1 cellular context compared by ENCODE assay signal in the genomic region with DNA sequence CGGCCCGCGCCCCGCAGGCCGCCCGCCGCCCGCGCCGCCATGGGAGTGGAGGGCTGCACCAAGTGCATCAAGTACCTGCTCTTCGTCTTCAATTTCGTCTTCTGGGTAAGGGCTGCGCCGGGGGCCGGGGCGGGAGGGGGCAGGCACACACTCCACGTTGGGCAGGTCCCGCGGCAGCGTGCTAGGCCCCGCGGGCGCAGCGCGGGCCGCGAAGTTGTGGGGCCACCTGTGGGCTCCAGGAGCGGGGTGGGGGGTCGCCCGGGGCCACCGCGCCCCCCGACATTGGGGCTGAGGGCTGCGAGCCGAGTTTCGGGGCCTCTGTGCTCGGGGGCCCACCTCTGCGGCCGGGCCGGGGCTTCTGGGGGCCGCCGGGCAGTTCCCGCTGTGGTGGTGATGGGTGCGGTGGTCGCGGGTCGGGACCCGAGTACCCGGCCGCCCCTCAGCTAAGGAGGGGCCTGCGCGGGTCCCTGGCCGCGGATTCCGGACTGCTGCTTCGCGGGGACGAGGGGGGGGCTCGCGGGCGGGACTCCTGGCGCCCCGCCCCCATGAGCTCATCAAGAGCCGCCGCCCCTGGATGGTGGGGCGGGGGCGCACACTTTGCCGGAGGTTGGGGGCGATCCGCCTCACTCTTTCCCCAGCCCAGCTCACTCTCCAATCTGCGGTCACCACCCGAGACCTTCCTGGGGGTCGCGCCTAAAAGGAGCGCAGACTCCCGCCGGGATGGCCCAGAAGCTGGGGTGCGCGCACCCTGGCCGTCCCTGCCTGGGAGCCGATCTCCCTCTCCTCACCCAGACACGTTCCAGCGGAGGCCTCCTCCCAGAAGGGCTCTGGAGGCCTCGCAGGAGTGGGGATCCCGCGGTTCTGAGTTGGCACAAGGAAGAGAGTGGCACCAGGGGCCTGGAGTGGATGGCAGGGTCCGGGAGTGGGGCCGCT.
TF ChIP-seq lines count a peak whose summit lies in the region.

No MANE protein-coding gene starts in this region.

TF ChIP-seq in K562, 482 proteins besides CTCF, POLR2A, EP300 and RAD21 (continued from another document):
- TF ChIP-seq, protein P1, sequence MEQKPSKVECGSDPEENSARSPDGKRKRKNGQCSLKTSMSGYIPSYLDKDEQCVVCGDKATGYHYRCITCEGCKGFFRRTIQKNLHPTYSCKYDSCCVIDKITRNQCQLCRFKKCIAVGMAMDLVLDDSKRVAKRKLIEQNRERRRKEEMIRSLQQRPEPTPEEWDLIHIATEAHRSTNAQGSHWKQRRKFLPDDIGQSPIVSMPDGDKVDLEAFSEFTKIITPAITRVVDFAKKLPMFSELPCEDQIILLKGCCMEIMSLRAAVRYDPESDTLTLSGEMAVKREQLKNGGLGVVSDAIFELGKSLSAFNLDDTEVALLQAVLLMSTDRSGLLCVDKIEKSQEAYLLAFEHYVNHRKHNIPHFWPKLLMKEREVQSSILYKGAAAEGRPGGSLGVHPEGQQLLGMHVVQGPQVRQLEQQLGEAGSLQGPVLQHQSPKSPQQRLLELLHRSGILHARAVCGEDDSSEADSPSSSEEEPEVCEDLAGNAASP (IDR thresholded peaks at IDR 0.05) = no peak
- TF ChIP-seq, protein P2, sequence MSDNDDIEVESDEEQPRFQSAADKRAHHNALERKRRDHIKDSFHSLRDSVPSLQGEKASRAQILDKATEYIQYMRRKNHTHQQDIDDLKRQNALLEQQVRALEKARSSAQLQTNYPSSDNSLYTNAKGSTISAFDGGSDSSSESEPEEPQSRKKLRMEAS (CRISPR knock-in tag; IDR thresholded peaks at IDR 0.05) = 0 out of 2 replicates have a peak, but pooled peaks have one; percentile 33
- no peak for TF ChIP-seq ZNF175 (CRISPR knock-in tag; IDR thresholded peaks at IDR 0.05; ENCODE audit: low read depth)
- TF ChIP-seq CBX5 (IDR thresholded peaks at IDR 0.05; ENCODE audit: borderline replicate concordance, low read depth) = no peak
- TF ChIP-seq, protein P3, sequence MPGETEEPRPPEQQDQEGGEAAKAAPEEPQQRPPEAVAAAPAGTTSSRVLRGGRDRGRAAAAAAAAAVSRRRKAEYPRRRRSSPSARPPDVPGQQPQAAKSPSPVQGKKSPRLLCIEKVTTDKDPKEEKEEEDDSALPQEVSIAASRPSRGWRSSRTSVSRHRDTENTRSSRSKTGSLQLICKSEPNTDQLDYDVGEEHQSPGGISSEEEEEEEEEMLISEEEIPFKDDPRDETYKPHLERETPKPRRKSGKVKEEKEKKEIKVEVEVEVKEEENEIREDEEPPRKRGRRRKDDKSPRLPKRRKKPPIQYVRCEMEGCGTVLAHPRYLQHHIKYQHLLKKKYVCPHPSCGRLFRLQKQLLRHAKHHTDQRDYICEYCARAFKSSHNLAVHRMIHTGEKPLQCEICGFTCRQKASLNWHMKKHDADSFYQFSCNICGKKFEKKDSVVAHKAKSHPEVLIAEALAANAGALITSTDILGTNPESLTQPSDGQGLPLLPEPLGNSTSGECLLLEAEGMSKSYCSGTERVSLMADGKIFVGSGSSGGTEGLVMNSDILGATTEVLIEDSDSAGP (CRISPR knock-in tag; IDR thresholded peaks at IDR 0.05) = no peak
- TF ChIP-seq RBBP5 (IDR thresholded peaks at IDR 0.05; ENCODE audit: borderline replicate concordance, insufficient read depth, low read length, poor library complexity, severe bottlenecking) = peak; percentile 28
- 0 out of 2 replicates have a peak, but pooled peaks have one; percentile 41 for TF ChIP-seq KDM2B (CRISPR knock-in tag; IDR thresholded peaks at IDR 0.05)
- no peak for TF ChIP-seq TRIM24 (IDR thresholded peaks at IDR 0.05)
TF ChIP-seq in K562: peak in this region for 44.
